Comparison of ENCODE assay signal across 14 cellular contexts in the genomic region with DNA sequence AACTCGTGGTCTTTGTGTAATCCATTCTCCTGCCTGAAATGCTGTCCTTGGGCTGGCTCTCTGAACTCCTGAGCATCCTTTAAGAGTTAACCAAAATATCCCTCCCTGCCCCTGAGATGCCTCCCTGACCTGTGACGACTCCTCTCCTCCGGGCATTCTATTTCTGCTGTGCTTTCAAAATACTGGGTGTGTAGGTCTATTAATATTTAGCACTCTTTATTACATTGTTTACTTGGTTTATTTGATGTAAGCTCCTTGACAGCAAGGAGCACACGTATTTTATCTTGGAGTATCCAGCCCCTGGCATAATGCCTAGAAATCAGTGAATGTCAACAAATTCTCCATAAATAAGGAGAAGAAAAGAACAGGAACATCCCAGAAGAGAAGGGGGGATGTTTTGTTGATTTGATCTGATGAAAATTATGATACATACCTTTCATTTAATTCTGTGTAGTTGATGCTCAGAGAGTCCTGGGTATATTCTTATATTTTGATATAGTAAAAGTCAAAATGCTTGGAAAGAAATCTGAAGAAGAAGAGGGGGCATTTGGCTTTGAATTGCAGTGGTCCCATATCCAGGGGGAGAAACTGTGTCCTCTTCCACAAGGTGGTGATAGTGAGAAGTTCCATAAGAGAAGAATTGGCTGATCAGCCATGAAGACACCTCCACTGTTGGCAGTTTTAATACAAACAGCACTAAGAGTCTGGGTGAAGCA.
DNase-seq lines count a peak whose midpoint lies in the region; ATAC-seq and TF ChIP-seq lines count a peak whose summit lies in the region.
"Had no signal": no experiment of that assay in that cellular context is flagged by ENCODE, and none has a peak within 500 bp of the region (broad histone marks: within the 10 kb centered on the region; RNA-seq: fewer than 3 reads in every experiment).

No MANE protein-coding gene starts in this region.

- no peak overlapping the region for H3K9ac ChIP-seq in Karpas-422 (ENCODE audit: low read length)

- H3K79me2 ChIP-seq in Karpas-422 (ENCODE audit: low read length), result no peaks in the 10 kb centered on the region

- H3K4me2 ChIP-seq in Karpas-422 (ENCODE audit: low read depth, low read length, poor library complexity, severe bottlenecking), result no peak overlapping the region

- 30% methylated on average over 4 of the region's 4 CpGs for WGBS in esophagus muscularis mucosa

- no peak for TF ChIP-seq POLR2A in esophagus muscularis mucosa (IDR thresholded peaks at IDR 0.05; ENCODE audit: low read depth)

- DNase-seq in DMS79 (lab: John Stamatoyannopoulos, UW) (peak; percentile 1), cardiac fibroblast (ENCODE audit: low read depth in 2 of 2) (peak in 1 of 2 donors; percentile 11), Karpas-422 (no peak), COR-L47 (lab: John Stamatoyannopoulos, UW) (no peak), esophagus muscularis mucosa (ENCODE audit: extremely low spot score) (no peak)
- DNase-seq: activated CD4-positive, alpha-beta T cell treated with anti-CD3 and anti-CD28 coated beads, Interleukin-2, amount 50 U/mL, for 48 hours; activated naive CD4-positive, alpha-beta T cell treated with Interleukin-2 at 50 U/mL for 16 hours; NCI-H2171; thyroid gland had no signal

- no peak overlapping the region for H3K4me3 ChIP-seq in cardiac fibroblast (replicated peaks in 1 of 2; ENCODE audit: low read depth in 2 of 2, low read length in 2 of 2)
- no peak overlapping the region for H3K4me3 ChIP-seq in Karpas-422 (ENCODE audit: low read length)
- no peak overlapping the region for H3K4me3 ChIP-seq in esophagus muscularis mucosa
- H3K4me3 ChIP-seq: SK-N-MC, thyroid gland had no signal

- TF ChIP-seq CTCF in LNCAP (IDR thresholded peaks at IDR 0.05) (peak; percentile 42; the same call in 1 of the 2 replicates), cardiac fibroblast (IDR thresholded peaks at IDR 0.05; ENCODE audit: low read depth, low read length) (peak; percentile 21), nephron (IDR thresholded peaks at IDR 0.05; ENCODE audit: unreplicated experiment in 3 of 3) (peak in 2 of 3 experiments; percentile 16 to 21), esophagus muscularis mucosa (IDR thresholded peaks at IDR 0.05) (no peak)

- H4K20me1 ChIP-seq in Karpas-422 (ENCODE audit: insufficient read depth, low read depth, low read length), result no peaks in the 10 kb centered on the region

- no peaks in the 10 kb centered on the region for H3K36me3 Mint-ChIP-seq in nephron (ENCODE audit: low read depth)

- H3K9me3 ChIP-seq in Karpas-422 (ENCODE audit: low read length) (no peaks in the 10 kb centered on the region), esophagus muscularis mucosa (no peaks in the 10 kb centered on the region)
- H3K9me3 ChIP-seq: thyroid gland had no signal

- peaks cover 12% of the 10 kb centered on the region for H3K27me3 Mint-ChIP-seq in nephron (ENCODE audit: low read depth)

- no peak overlapping the region for H3K4me3 Mint-ChIP-seq in nephron
- H3K4me3 Mint-ChIP-seq: IgD-negative memory B cell had no signal

- H3K27me3 ChIP-seq in Karpas-422 (ENCODE audit: low read length) (no peaks in the 10 kb centered on the region), esophagus muscularis mucosa (no peaks in the 10 kb centered on the region)
- H3K27me3 ChIP-seq: thyroid gland had no signal

- ATAC-seq in HG02870 (IDR thresholded peaks at IDR 0.05; ENCODE audit: unreplicated experiment), result no peak

- H3K9me2 ChIP-seq in Karpas-422 (replicated peaks; ENCODE audit: insufficient read depth, low read length), result no peaks in the 10 kb centered on the region

- H3K4me1 Mint-ChIP-seq in nephron, result peaks cover 6% of the 10 kb centered on the region

- H3K9me3 Mint-ChIP-seq in nephron, result peaks cover 2% of the 10 kb centered on the region

- H3K4me1 ChIP-seq in Karpas-422 (ENCODE audit: low read length), result no peaks in the 10 kb centered on the region
- H3K4me1 ChIP-seq in esophagus muscularis mucosa, result peaks cover 0 to 5% (median 0%) of the 10 kb centered on the region in 4 donors
- H3K4me1 ChIP-seq: thyroid gland had no signal

- H3K36me3 ChIP-seq in Karpas-422 (ENCODE audit: insufficient read depth, low read length) (no peaks in the 10 kb centered on the region), esophagus muscularis mucosa (no peaks in the 10 kb centered on the region)
- H3K36me3 ChIP-seq: thyroid gland had no signal

- H2AFZ ChIP-seq in Karpas-422 (ENCODE audit: low read length), result no peak overlapping the region

- no peak overlapping the region for H3K27ac Mint-ChIP-seq in nephron

- TF ChIP-seq EP300 in esophagus muscularis mucosa (IDR thresholded peaks at IDR 0.05), result no peak

- H3K27ac ChIP-seq in Karpas-422 (ENCODE audit: low read length) (no peak overlapping the region), esophagus muscularis mucosa (replicated peaks in 1 of 4) (no peak overlapping the region)
- H3K27ac ChIP-seq: SK-N-MC, thyroid gland had no signal

- intact Hi-C loops in esophagus muscularis mucosa (cut with DNase I), result no loop called here

Comparison
In these comparisons a context has a peak if more than half of its experiments do, and no peak if none do; other contexts are left out.
1. CTCF ChIP-seq: peak in LNCAP (single experiment), cardiac fibroblast (single experiment) and nephron (2 of 3); none in esophagus muscularis mucosa (0 of 3).